Comparison of ENCODE assay signal across 8 cellular contexts in genomic region chr9:93452710-93453046, GRCh38. TPM values are rescaled to one million over a fixed set of nuclear protein-coding genes. Genes with fewer than 3 reads are reported as not detected.
A peak's percentile ranks its signal among the peaks of the same experiment; 100 is the strongest.
DNase-seq lines count a peak whose midpoint lies in the region; ATAC-seq and TF ChIP-seq lines count a peak whose summit lies in the region.

No MANE protein-coding gene starts in this region.

- peaks cover 46% of the 10 kb centered on the region for H3K4me1 ChIP-seq in CD8-positive, alpha-beta memory T cell (ENCODE audit: insufficient read depth, low read length)

- POLR2A ChIA-PET in CD8-positive, alpha-beta memory T cell (lab: Charles Lee) = interaction anchor here (2.1 kb wide), 1 partner anchor 11 kb away, joined by 8 read pairs; no protein-coding TSS in a partner anchor

- peak overlapping the region; percentile 86 to 97 (median 89) for H3K4me3 Mint-ChIP-seq in CD8-positive, alpha-beta memory T cell
- H3K4me3 Mint-ChIP-seq in stimulated activated naive CD8-positive, alpha-beta T cell treated with anti-CD3 and anti-CD28 coated beads, Interleukin-15, Interleukin-2, amounts not matched to agents 100 ng/mL and 50 ng/mL, for 24 hours = peak overlapping the region; percentile 91

- H3K27me3 Mint-ChIP-seq in CD8-positive, alpha-beta memory T cell = no peaks in the 10 kb centered on the region
- no peaks in the 10 kb centered on the region for H3K27me3 Mint-ChIP-seq in stimulated activated naive CD8-positive, alpha-beta T cell treated with anti-CD3 and anti-CD28 coated beads, Interleukin-15, Interleukin-2, amounts not matched to agents 100 ng/mL and 50 ng/mL, for 24 hours

- TF ChIP-seq CTCF in astrocyte of the spinal cord (IDR thresholded peaks at IDR 0.05; ENCODE audit: low read depth, low read length) = no peak
- TF ChIP-seq CTCF in kidney epithelial cell (IDR thresholded peaks at IDR 0.05; ENCODE audit: insufficient read depth, low read length, poor library complexity, severe bottlenecking) = no peak
- no peak for TF ChIP-seq CTCF in GM10266 (IDR thresholded peaks at IDR 0.05; ENCODE audit: control insufficient read depth, insufficient read depth, low read depth, missing control alignments)

- no peak for ATAC-seq in HG03354 (IDR thresholded peaks at IDR 0.05; ENCODE audit: poor library complexity, severe bottlenecking, unreplicated experiment)

- peak in 1 of 5 donors; percentile 4 for DNase-seq in CD8-positive, alpha-beta memory T cell
- DNase-seq in MG63 = no peak
- no peak for DNase-seq in astrocyte of the spinal cord (ENCODE audit: low read depth, low spot score)
- no peak for DNase-seq in kidney epithelial cell (ENCODE audit: low read depth)
- DNase-seq in mesenteric fat pad (ENCODE audit: low spot score) = no peak
- DNase-seq in GM10266 (ENCODE audit: extremely low spot score) = no peak

- peak overlapping the region; percentile 80 for H3K27ac ChIP-seq in CD8-positive, alpha-beta memory T cell (ENCODE audit: low read depth, low read length)

- CTCF ChIA-PET in CD8-positive, alpha-beta memory T cell (lab: Charles Lee) = interaction anchor here (0.9 to 2.4 kb wide), 2 partner anchors 108 to 114 kb away, joined by 4 to 16 read pairs; no protein-coding TSS in a partner anchor

- peaks cover 5% of the 10 kb centered on the region for H3K36me3 ChIP-seq in CD8-positive, alpha-beta memory T cell (ENCODE audit: insufficient read depth, low read length)
- peaks cover 59% of the 10 kb centered on the region for H3K36me3 ChIP-seq in MG63
- H3K36me3 ChIP-seq in kidney epithelial cell (ENCODE audit: control insufficient read depth, insufficient read depth, low read length) = peaks cover 1% of the 10 kb centered on the region

- in situ Hi-C loops in astrocyte of the spinal cord (cut with HindIII; ENCODE audit: low sequenced_read_pairs) = no loop called here

- no peaks in the 10 kb centered on the region for H3K27me3 ChIP-seq in CD8-positive, alpha-beta memory T cell (ENCODE audit: insufficient read depth, low read length, poor library complexity, severe bottlenecking)
- H3K27me3 ChIP-seq in MG63 (no peaks in the 10 kb centered on the region), kidney epithelial cell (ENCODE audit: control insufficient read depth, insufficient read depth, low read length) (no peaks in the 10 kb centered on the region)

- H3K36me3 Mint-ChIP-seq in CD8-positive, alpha-beta memory T cell = peaks cover 0 to 32% (median 4%) of the 10 kb centered on the region in 3 donors
- H3K36me3 Mint-ChIP-seq in stimulated activated naive CD8-positive, alpha-beta T cell treated with anti-CD3 and anti-CD28 coated beads, Interleukin-15, Interleukin-2, amounts not matched to agents 100 ng/mL and 50 ng/mL, for 24 hours (ENCODE audit: low read depth) = peaks cover 55% of the 10 kb centered on the region

- no peaks in the 10 kb centered on the region for H3K9me3 Mint-ChIP-seq in CD8-positive, alpha-beta memory T cell
- no peaks in the 10 kb centered on the region for H3K9me3 Mint-ChIP-seq in stimulated activated naive CD8-positive, alpha-beta T cell treated with anti-CD3 and anti-CD28 coated beads, Interleukin-15, Interleukin-2, amounts not matched to agents 100 ng/mL and 50 ng/mL, for 24 hours

- H3K4me1 Mint-ChIP-seq in CD8-positive, alpha-beta memory T cell = peaks cover 49 to 68% (median 59%) of the 10 kb centered on the region in 3 donors
- H3K4me1 Mint-ChIP-seq in stimulated activated naive CD8-positive, alpha-beta T cell treated with anti-CD3 and anti-CD28 coated beads, Interleukin-15, Interleukin-2, amounts not matched to agents 100 ng/mL and 50 ng/mL, for 24 hours (ENCODE audit: low read depth) = peaks cover 57% of the 10 kb centered on the region

- no peaks in the 10 kb centered on the region for H3K9me3 ChIP-seq in CD8-positive, alpha-beta memory T cell (ENCODE audit: low read length)
- H3K9me3 ChIP-seq in MG63 = no peaks in the 10 kb centered on the region

- H3K4me3 ChIP-seq in CD8-positive, alpha-beta memory T cell (ENCODE audit: low read length) = peak overlapping the region; percentile 74
- H3K4me3 ChIP-seq in MG63 (peak overlapping the region; percentile 62), astrocyte of the spinal cord (ENCODE audit: low read depth, low read length) (peak overlapping the region; percentile 70), kidney epithelial cell (ENCODE audit: low read depth, low read length) (peak overlapping the region; percentile 93)

- peak overlapping the region; percentile 80 to 99 (median 95) for H3K27ac Mint-ChIP-seq in CD8-positive, alpha-beta memory T cell
- peak overlapping the region; percentile 93 for H3K27ac Mint-ChIP-seq in stimulated activated naive CD8-positive, alpha-beta T cell treated with anti-CD3 and anti-CD28 coated beads, Interleukin-15, Interleukin-2, amounts not matched to agents 100 ng/mL and 50 ng/mL, for 24 hours

RNA-seq across cellular contexts. Expression of gene FAM120AOS, which starts 0.7 kb away (rescaled TPM):
- 10 to 100 TPM; 41.0 to 42.7 TPM for total RNA-seq in CD8-positive, alpha-beta memory T cell
- polyA plus RNA-seq in CD8-positive, alpha-beta memory T cell = 62.6 TPM
- total RNA-seq in MG63 (2014; rRNA removed; shearing (Covaris generic); ENCODE audit: low replicate concordance) = 41.5 and 45.6 TPM in 2 replicates
- total RNA-seq in kidney epithelial cell = 41.7 and 51.0 TPM in 2 replicates
- 43.9 TPM for total RNA-seq in mesenteric fat pad

RNA-seq across cellular contexts. Expression of gene FAM120A, which starts 1.2 kb away (rescaled TPM):
- total RNA-seq in CD8-positive, alpha-beta memory T cell = 100 to 1,000 TPM; 140 to 142 TPM
- 16.0 TPM for polyA plus RNA-seq in CD8-positive, alpha-beta memory T cell
- total RNA-seq in MG63 (2014; rRNA removed; shearing (Covaris generic); ENCODE audit: low replicate concordance) = 37.9 and 44.1 TPM in 2 replicates
- total RNA-seq in kidney epithelial cell (59.0 and 65.2 TPM in 2 replicates), mesenteric fat pad (98.0 TPM)
